In genomic region chr4:141788169-141788915, GRCh38 we compare ENCODE assay signal across 13 cellular contexts.
"Had no signal": no experiment of that assay in that cellular context is flagged by ENCODE, and none has a peak within 500 bp of the region (broad histone marks: within the 10 kb centered on the region; RNA-seq: fewer than 3 reads in every experiment).

No MANE protein-coding gene starts in this region.

- H3K4me3 ChIP-seq: thoracic aorta, upper lobe of right lung had no signal

- H3K27me3 ChIP-seq: upper lobe of right lung had no signal

- H3K9me3 ChIP-seq: thoracic aorta, upper lobe of right lung had no signal

- H3K27ac ChIP-seq: parathyroid adenoma, thoracic aorta, upper lobe of right lung, WERI-Rb-1 had no signal

- H2AFZ ChIP-seq: parathyroid adenoma had no signal

- H3K79me2 ChIP-seq: parathyroid adenoma had no signal

- H3K9ac ChIP-seq: parathyroid adenoma had no signal

- H3K4me1 ChIP-seq: parathyroid adenoma, upper lobe of right lung had no signal

- DNase-seq: activated CD4-positive, alpha-beta T cell treated with anti-CD3 and anti-CD28 coated beads for 1 hour; activated effector memory CD4-positive, alpha-beta T cell treated with anti-CD3 and anti-CD28 coated beads, Interleukin-2, amount 50 U/mL, for 16 hours; activated naive CD4-positive, alpha-beta T cell treated with anti-CD3 and anti-CD28 coated beads, Interleukin-2, amount 50 U/mL, for 16 hours; activated T-cell treated with anti-CD3 and anti-CD28 coated beads, Interleukin-2, amount 50 U/mL, for 72 hours; erythroblast; immature natural killer cell; naive thymus-derived CD8-positive, alpha-beta T cell; stimulated activated naive B cell treated with anti-CD40 and anti-IgM and Interleukin-4, amounts not matched to agents 10 μg/mL and 1 μg/mL and 100 μg/mL, for 72 hours; SW 1271; upper lobe of right lung; WERI-Rb-1 had no signal

- H3K36me3 ChIP-seq: thoracic aorta, upper lobe of right lung, WERI-Rb-1 had no signal
